Comparison of ENCODE assay signal across 8 cellular contexts in genomic region chr2:186544255-186544675, GRCh38. TPM values are rescaled to one million over a fixed set of nuclear protein-coding genes. Genes with fewer than 3 reads are reported as not detected.
DNase-seq lines count a peak whose midpoint lies in the region; FAIRE-seq and TF ChIP-seq lines count a peak whose summit lies in the region.

No MANE protein-coding gene starts in this region.

- H3K9me3 ChIP-seq in skeletal muscle satellite cell (replicated peaks; ENCODE audit: low read length): no peaks in the 10 kb centered on the region

- WGBS in lower leg skin, 2 donors: 21 to 47% methylated on average over 1 of the region's 1 CpG

- DNase-seq in H54 (ENCODE audit: insufficient read length, low spot score): peak; percentile 20
- peak; percentile 95 for DNase-seq in glomerular endothelial cell (ENCODE audit: extremely low read depth, low read depth, low spot score)
- no peak for DNase-seq in lower leg skin (ENCODE audit: low spot score in 2 of 2)
- no peak for DNase-seq in NCI-H748 (lab: John Stamatoyannopoulos, UW; ENCODE audit: unreplicated experiment)
- DNase-seq in GDM1 (lab: John Stamatoyannopoulos, UW): no peak
- no peak for DNase-seq in activated CD4-positive, alpha-beta T cell treated with anti-CD3 and anti-CD28 coated beads, Interleukin-2, amount 50 U/mL, for 1 hour

- H3K36me3 ChIP-seq in skeletal muscle satellite cell (ENCODE audit: insufficient read depth, low read length): no peaks in the 10 kb centered on the region

- no peaks in the 10 kb centered on the region for H3K27me3 ChIP-seq in skeletal muscle satellite cell (ENCODE audit: control insufficient read depth, insufficient read depth, low read length)

- no peak for TF ChIP-seq CTCF in lower leg skin (IDR thresholded peaks at IDR 0.05)

- H3K4me1 ChIP-seq in skeletal muscle satellite cell (ENCODE audit: control insufficient read depth, insufficient read depth, low read length): peaks cover 55% of the 10 kb centered on the region

- FAIRE-seq in H54 (lab: Jason Lieb, UNC) (peak; percentile 96), TTC549 (lab: Jason Lieb, UNC) (peak; percentile 85)

- TF ChIP-seq POLR2A in H54 (IDR thresholded peaks at IDR 0.05; ENCODE audit: low read depth, low read length) (no peak), lower leg skin (IDR thresholded peaks at IDR 0.05) (no peak)

- peak overlapping the region; percentile 79 for H3K9ac ChIP-seq in skeletal muscle satellite cell (ENCODE audit: low read depth, low read length)

- H3K4me3 ChIP-seq in skeletal muscle satellite cell (ENCODE audit: low read length) (peak overlapping the region; percentile 37), lower leg skin (ENCODE audit: low read depth, poor library complexity, severe bottlenecking) (no peak overlapping the region)

- intact Hi-C loops in lower leg skin (cut with DNase I; ENCODE audit: low total_unique reads): no loop called here

- peak overlapping the region; percentile 75 for H3K4me2 ChIP-seq in skeletal muscle satellite cell (ENCODE audit: low read length)

RNA-seq across cellular contexts. Expression of gene ITGAV, which starts 45.6 kb away (rescaled TPM):
- 200 and 227 TPM in 2 replicates for total RNA-seq in glomerular endothelial cell
- 81.9 and 122 TPM in 2 replicates for total RNA-seq in skeletal muscle satellite cell (2012; rRNA removed)
- 10 to 100 TPM; 69.8 to 84.7 (median 78.8) TPM for total RNA-seq in lower leg skin

RNA-seq across cellular contexts. Expression of gene ZC3H15, which starts 58.2 kb away (rescaled TPM):
- total RNA-seq in glomerular endothelial cell: 44.4 and 48.3 TPM in 2 replicates
- total RNA-seq in skeletal muscle satellite cell (2012; rRNA removed): 62.9 and 86.7 TPM in 2 replicates
- 10 to 100 TPM; 43.5 to 77.8 (median 52.0) TPM for total RNA-seq in lower leg skin

Comparison
In these comparisons a context has a peak if more than half of its experiments do, and no peak if none do; other contexts are left out.
1. DNase-seq: peak in H54 (single experiment) and glomerular endothelial cell (single experiment); none in lower leg skin (0 of 2), NCI-H748 (single experiment), GDM1 (single experiment) and activated CD4-positive, alpha-beta T cell treated with anti-CD3 and anti-CD28 coated beads, Interleukin-2, amount 50 U/mL, for 1 hour (single experiment).